Comparison of ENCODE assay signal across 27 cellular contexts in genomic region chr9:136042541-136042940, GRCh38.
"Had no signal": no experiment of that assay in that cellular context is flagged by ENCODE, and none has a peak within 500 bp of the region (broad histone marks: within the 10 kb centered on the region; RNA-seq: fewer than 3 reads in every experiment).

No MANE protein-coding gene starts in this region.

- H3K27me3 ChIP-seq: brain microvascular endothelial cell, MG63 had no signal

- H3K36me3 ChIP-seq: brain microvascular endothelial cell had no signal

- ATAC-seq: activated T-helper 17 cell treated with anti-CD3 and anti-CD28 coated beads, Interleukin-2, amount 50 U/mL, for 72 hours; Panc1; Right ventricle myocardium inferior had no signal

- H3K4me2 ChIP-seq: SK-N-SH had no signal

- H3K9ac ChIP-seq: SK-N-SH had no signal

- H3K27ac ChIP-seq: brain microvascular endothelial cell, VCaP had no signal

- H3K4me3 ChIP-seq: MG63 had no signal

- DNase-seq: activated CD4-positive, alpha-beta memory T cell treated with anti-CD3 and anti-CD28 coated beads, Interleukin-2, amount 10 ng/mL, durations not matched to agents 7 days and 5 days; activated CD4-positive, CD25-positive, alpha-beta regulatory T cell; activated gamma-delta T cell; activated naive CD4-positive, alpha-beta T cell treated with anti-CD3 and anti-CD28 coated beads for 36 hours; activated T-cell treated with anti-CD3 and anti-CD28 coated beads for 4 hours; activated T-cell treated with anti-CD3 and anti-CD28 coated beads, Interleukin-2, amount 50 U/mL, for 48 hours; amygdala; brain microvascular endothelial cell; cerebellar nuclear complex; MG63; MV-4-11; NCI-H1105; NCI-H1436; NCI-H1694 treated with DMSO at 0.1 percent for 48 hours; NCI-H2029 treated with DMSO at 0.1 percent for 48 hours; NCI-H345; NCI-H510A; NCI-H526 treated with DMSO at 0.1 percent for 48 hours; NCI-H82; OCI-M1; RPMI8226; SK-N-SH; T-helper 1 cell had no signal
